Comparison of ENCODE assay signal across 8 cellular contexts in the genomic region with DNA sequence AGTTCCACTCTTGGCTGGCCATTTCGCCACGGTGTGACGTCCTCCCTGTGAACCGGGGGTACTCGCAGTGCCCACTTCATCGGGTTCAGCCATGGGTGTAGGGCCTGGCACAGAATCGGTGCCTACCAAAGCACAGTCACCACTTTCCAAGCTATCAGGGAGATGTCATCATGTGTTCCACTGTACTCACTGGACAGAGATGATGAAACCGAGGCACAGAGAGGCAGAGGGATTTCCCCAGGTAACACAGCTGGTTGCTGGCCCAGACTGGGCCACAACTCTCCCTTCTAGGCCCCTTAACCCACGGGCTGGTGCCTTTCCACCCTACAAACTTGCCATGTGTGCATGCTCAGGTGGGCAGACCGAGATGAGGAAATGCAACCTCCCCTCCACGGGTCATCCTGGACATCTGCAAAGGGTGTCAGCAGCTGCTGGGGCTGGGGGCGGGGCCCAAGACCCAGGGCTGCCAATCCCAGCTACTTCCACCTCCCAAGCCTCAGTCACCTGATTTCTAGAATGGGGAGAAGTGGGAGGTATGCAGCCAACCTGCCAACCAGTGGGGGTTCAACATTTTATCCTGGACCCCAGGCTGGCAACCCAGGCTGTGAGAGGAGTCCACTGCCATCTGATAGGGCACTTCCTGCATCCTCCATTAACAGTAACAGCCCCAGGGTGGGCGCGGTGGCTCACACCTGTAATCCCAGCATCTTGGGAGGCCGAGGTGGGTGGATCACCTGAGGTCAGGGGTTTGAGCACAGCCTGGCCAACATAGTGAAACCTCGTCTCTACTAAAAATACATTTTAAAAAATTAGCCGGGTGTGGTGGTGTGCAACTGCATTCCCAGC. TPM values are rescaled to one million over a fixed set of nuclear protein-coding genes. Genes with fewer than 3 reads are reported as not detected.
DNase-seq lines count a peak whose midpoint lies in the region; FAIRE-seq and TF ChIP-seq lines count a peak whose summit lies in the region.

No MANE protein-coding gene starts in this region.

- no peak overlapping the region for H2AFZ ChIP-seq in GM23248

- H3K36me3 ChIP-seq in GM23248 (ENCODE audit: low read depth) (no peaks in the 10 kb centered on the region), Peyer's patch (no peaks in the 10 kb centered on the region)

- peak; percentile 85 for FAIRE-seq in GM12891 (lab: Jason Lieb, UNC)

- TF ChIP-seq POLR2A in GM12891 (IDR thresholded peaks at IDR 0.05; ENCODE audit: low read depth, low read length) (no peak), Peyer's patch (IDR thresholded peaks at IDR 0.05) (no peak)

- no peaks in the 10 kb centered on the region for H3K79me2 ChIP-seq in GM23248 (ENCODE audit: insufficient read depth)

- H3K4me3 ChIP-seq in GM23248 (no peak overlapping the region), Peyer's patch (peak overlapping the region; percentile 29 to 50 (median 44)), cardiac fibroblast (replicated peaks in 1 of 2; ENCODE audit: low read depth in 2 of 2, low read length in 2 of 2) (no peak overlapping the region)

- no peaks in the 10 kb centered on the region for H3K27me3 ChIP-seq in GM23248 (replicated peaks; ENCODE audit: insufficient read depth)
- H3K27me3 ChIP-seq in Peyer's patch, result no peaks in the 10 kb centered on the region

- no peak for TF ChIP-seq CTCF in Peyer's patch (IDR thresholded peaks at IDR 0.05)
- TF ChIP-seq CTCF in cardiac fibroblast (IDR thresholded peaks at IDR 0.05; ENCODE audit: low read depth, low read length), result no peak

- in situ Hi-C loops in GM23248 (cut with MboI), result no loop called here

- no peaks in the 10 kb centered on the region for H3K4me1 ChIP-seq in GM23248 (ENCODE audit: insufficient read depth)
- H3K4me1 ChIP-seq in Peyer's patch, result peaks cover 0 to 22% (median 15%) of the 10 kb centered on the region in 4 donors

- no peaks in the 10 kb centered on the region for H4K20me1 ChIP-seq in GM23248 (ENCODE audit: insufficient read depth)

- H3K27ac ChIP-seq in GM23248, result no peak overlapping the region
- H3K27ac ChIP-seq in Peyer's patch, result peak overlapping the region; percentile 71 to 88 (median 78)

- no peak overlapping the region for H3K9ac ChIP-seq in GM23248

- no peaks in the 10 kb centered on the region for H3K9me2 ChIP-seq in GM23248 (ENCODE audit: insufficient read depth)

- 64 to 65% methylated on average over 17 of the region's 17 CpGs for WGBS in GM23248 (ENCODE audit: low coverage in 1 of 2, low lambda C conversion rate in 2 of 2, missing lambda C conversion rate in 2 of 2), 2 experiments

- H3F3A ChIP-seq in GM23248 (ENCODE audit: insufficient read depth), result no peaks in the 10 kb centered on the region

- H3K4me2 ChIP-seq in GM23248 (ENCODE audit: unreplicated experiment), result no peak overlapping the region

- no peak for DNase-seq in GM12891 (ENCODE audit: insufficient read length, low spot score)
- peak; percentile 35 for DNase-seq in GM23248
- peak in 2 of 3 donors; percentile 87 for DNase-seq in Peyer's patch
- peak; percentile 45 to 58 for DNase-seq in cardiac fibroblast (ENCODE audit: low read depth in 2 of 2)
- peak; percentile 22 for DNase-seq in pons (ENCODE audit: low spot score)
- DNase-seq in effector CD8-positive, alpha-beta T cell (lab: John Stamatoyannopoulos, UW), result no peak
- DNase-seq in AG20443 (ENCODE audit: low spot score), result no peak
- DNase-seq in NCI-H1092 (lab: John Stamatoyannopoulos, UW), result no peak

- H3K9me3 ChIP-seq in GM23248 (ENCODE audit: low read depth) (no peaks in the 10 kb centered on the region), Peyer's patch (no peaks in the 10 kb centered on the region)

TF ChIP-seq in GM12891, 5 proteins besides CTCF, POLR2A, EP300 and RAD21:
- no peak for TF ChIP-seq TAF1 (IDR thresholded peaks at IDR 0.05; ENCODE audit: low read depth, low read length)
- TF ChIP-seq POLR2AphosphoS5 (IDR thresholded peaks at IDR 0.05; ENCODE audit: low read depth, low read length), result no peak
- no peak for TF ChIP-seq PAX5 (IDR thresholded peaks at IDR 0.05; ENCODE audit: insufficient read depth, low read length, severe bottlenecking)
- no peak for TF ChIP-seq POU2F2 (IDR thresholded peaks at IDR 0.05; ENCODE audit: low read depth, low read length)
- TF ChIP-seq SPI1 (IDR thresholded peaks at IDR 0.05; ENCODE audit: low read depth, low read length), result no peak

RNA-seq across cellular contexts. Expression of gene SH2D3C, which starts 0.9 kb away (rescaled TPM):
- 10.6 TPM for polyA plus RNA-seq in GM12891 (2012; ENCODE audit: low read depth, missing spikeins)
- total RNA-seq in GM23248 (2014; rRNA removed; shearing (Covaris generic)), result not detected in 2 replicates
- not detected in 2 replicates for polyA plus RNA-seq in GM23248 (2016; fragmentation: Nextera tagmentation; extraction: Ambion mirVana)
- total RNA-seq in Peyer's patch, result 10 to 100 TPM in 1 of 4 donors, 1 to 10 TPM in 3; 1.4 to 22.3 (median 4.1) TPM

RNA-seq across cellular contexts. Expression of gene CDK9, which starts 6.5 kb away (rescaled TPM):
- 48.5 TPM for polyA plus RNA-seq in GM12891 (2012; ENCODE audit: low read depth, missing spikeins)
- total RNA-seq in GM23248 (2014; rRNA removed; shearing (Covaris generic)), result 43.7 and 59.8 TPM in 2 replicates
- 58.9 and 59.7 TPM in 2 replicates for polyA plus RNA-seq in GM23248 (2016; fragmentation: Nextera tagmentation; extraction: Ambion mirVana)
- 100 to 1,000 TPM in 1 of 4 donors, 10 to 100 TPM in 3; 53.6 to 116 (median 83.9) TPM for total RNA-seq in Peyer's patch

RNA-seq across cellular contexts. Expression of gene FPGS, which starts 23.3 kb away (rescaled TPM):
- 48.1 TPM for polyA plus RNA-seq in GM12891 (2012; ENCODE audit: low read depth, missing spikeins)
- 67.7 and 80.4 TPM in 2 replicates for total RNA-seq in GM23248 (2014; rRNA removed; shearing (Covaris generic))
- 60.2 and 71.4 TPM in 2 replicates for polyA plus RNA-seq in GM23248 (2016; fragmentation: Nextera tagmentation; extraction: Ambion mirVana)
- total RNA-seq in Peyer's patch, result 100 to 1,000 TPM in 1 of 4 donors, 10 to 100 TPM in 3; 46.1 to 105 (median 71.5) TPM

RNA-seq across cellular contexts. Expression of gene TOR2A, which starts 44.3 kb away (rescaled TPM):
- 6.3 TPM for polyA plus RNA-seq in GM12891 (2012; ENCODE audit: low read depth, missing spikeins)
- 2.9 and 9.0 TPM in 2 replicates for total RNA-seq in GM23248 (2014; rRNA removed; shearing (Covaris generic))
- 9.2 and 10.3 TPM in 2 replicates for polyA plus RNA-seq in GM23248 (2016; fragmentation: Nextera tagmentation; extraction: Ambion mirVana)
- total RNA-seq in Peyer's patch, result 10 to 100 TPM; 26.4 to 70.9 (median 35.4) TPM

Comparison
In these comparisons a context has a peak if more than half of its experiments do, and no peak if none do; other contexts are left out.
1. DNase-seq: peak in GM23248 (single experiment), Peyer's patch (2 of 3), cardiac fibroblast (2 of 2) and pons (single experiment); none in GM12891 (single experiment), effector CD8-positive, alpha-beta T cell (single experiment), AG20443 (single experiment) and NCI-H1092 (single experiment).
2. H3K4me3 ChIP-seq: peak in Peyer's patch (4 of 4); none in GM23248 (single experiment) and cardiac fibroblast (0 of 2).